In the genomic region with DNA sequence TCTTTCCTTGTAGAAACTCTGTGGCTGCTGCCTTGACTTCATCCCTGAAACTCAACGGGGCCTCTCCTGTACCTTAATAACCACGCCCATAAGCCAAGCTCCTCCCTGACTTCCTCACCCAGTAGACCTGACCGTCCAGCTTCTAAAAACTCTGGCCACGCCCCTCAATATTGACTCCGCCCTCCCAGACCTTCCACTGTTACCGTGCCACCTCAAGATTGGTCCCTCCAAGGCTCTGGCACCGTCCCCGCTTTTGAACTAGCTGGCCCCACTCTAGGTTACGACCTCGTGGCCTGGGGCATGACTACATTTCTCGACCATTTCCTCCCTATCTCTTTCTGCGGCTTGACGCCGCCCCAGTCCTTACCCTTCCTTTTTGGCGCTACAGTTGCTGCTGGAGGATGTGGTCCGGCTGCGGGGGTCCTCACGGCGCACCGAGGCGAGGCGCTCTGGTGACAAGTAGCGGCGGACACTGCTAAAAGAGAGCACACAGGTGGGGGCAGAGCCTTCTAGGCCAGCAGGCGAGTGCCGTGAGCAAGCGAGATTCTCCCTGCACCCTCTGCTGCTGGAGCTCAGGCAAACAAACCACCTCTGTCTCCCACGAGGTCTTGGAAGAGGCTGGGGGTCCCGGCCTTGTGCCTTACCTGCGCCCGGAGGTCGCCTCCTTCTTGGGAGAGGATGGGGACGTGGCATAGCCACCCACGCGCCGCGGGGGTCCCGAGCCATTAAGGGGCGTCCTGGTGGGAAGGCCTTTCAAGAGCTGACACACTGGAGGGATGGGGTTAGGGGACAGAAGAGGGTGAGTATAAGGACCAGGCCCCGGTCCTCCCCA, we compare ENCODE assay signal across 8 cellular contexts.
DNase-seq lines count a peak whose midpoint lies in the region; ATAC-seq lines count a peak whose summit lies in the region.

No MANE protein-coding gene starts in this region.

- DNase-seq in NK-92 treated with Interleukin-12 subunit alpha and Interleukin-12 subunit beta, amount 100 ng/mL, for 24 hours (lab: John Stamatoyannopoulos, UW), result peak; percentile 96
- DNase-seq in NK-92 (lab: John Stamatoyannopoulos, UW; ENCODE audit: unreplicated experiment) (no peak), NCI-H526 treated with DMSO at 0.1 percent for 48 hours (lab: John Stamatoyannopoulos, UW) (peak; percentile 78), medulla oblongata (ENCODE audit: extremely low spot score) (peak; percentile 64)
- peak; percentile 63 to 80 for DNase-seq in activated CD4-positive, alpha-beta T cell treated with anti-CD3 and anti-CD28 coated beads, Interleukin-2, amount 50 U/mL, for 24 hours (ENCODE audit: low read depth in 1 of 2, low spot score in 1 of 2)
- peak; percentile 23 for DNase-seq in effector CD4-positive, alpha-beta T cell
- peak; percentile 74 to 90 for DNase-seq in stimulated activated CD8-positive, alpha-beta memory T cell treated with anti-CD3 and anti-CD28 coated beads, Interleukin-2, amount 100 ng/mL, for 48 hours (ENCODE audit: low read depth in 2 of 2)

- ATAC-seq in HG03108 (IDR thresholded peaks at IDR 0.05; ENCODE audit: unreplicated experiment), result peak; percentile 37
